In the genomic region with DNA sequence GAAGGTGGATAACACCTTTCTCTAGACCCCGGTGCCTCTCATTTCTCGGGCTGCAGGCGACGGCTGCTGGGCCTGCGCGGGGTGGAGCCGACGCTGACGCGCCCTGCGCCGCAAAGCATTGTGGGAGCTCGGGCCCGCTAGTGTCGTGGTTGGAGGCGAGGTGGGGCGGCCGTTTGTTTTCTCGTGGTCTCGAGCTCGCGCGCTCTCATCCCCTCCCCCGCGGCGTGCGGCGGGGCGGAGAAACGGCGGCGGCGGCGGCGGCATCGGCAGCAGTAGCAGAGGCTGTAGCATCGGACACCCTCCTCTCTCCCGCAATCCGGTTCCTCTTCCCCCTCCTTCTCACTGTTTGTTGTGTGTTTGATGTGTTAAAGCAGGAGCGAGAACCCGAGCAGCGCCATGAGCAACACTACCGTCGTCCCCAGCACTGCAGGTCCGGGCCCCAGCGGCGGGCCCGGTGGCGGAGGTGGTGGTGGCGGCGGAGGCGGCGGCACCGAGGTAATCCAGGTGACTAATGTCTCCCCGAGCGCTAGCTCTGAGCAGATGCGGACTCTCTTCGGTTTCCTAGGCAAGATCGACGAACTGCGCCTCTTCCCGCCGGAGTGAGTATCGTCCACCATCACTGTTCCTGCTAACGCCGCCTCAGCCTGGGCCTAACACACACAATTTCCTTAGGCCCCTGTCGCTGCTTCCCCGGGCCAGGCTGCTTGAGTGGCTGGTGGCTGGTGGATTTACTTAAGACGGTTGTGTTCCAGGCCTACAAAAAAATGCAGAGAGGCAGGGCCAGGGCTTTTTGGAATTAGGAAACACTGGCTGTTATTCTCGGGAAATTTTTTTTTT, we compare ENCODE assay signal across 8 cellular contexts. TPM values are rescaled to one million over a fixed set of nuclear protein-coding genes. Genes with fewer than 3 reads are reported as not detected.
DNase-seq lines count a peak whose midpoint lies in the region; ATAC-seq, FAIRE-seq and TF ChIP-seq lines count a peak whose summit lies in the region.

A gene with protein sequence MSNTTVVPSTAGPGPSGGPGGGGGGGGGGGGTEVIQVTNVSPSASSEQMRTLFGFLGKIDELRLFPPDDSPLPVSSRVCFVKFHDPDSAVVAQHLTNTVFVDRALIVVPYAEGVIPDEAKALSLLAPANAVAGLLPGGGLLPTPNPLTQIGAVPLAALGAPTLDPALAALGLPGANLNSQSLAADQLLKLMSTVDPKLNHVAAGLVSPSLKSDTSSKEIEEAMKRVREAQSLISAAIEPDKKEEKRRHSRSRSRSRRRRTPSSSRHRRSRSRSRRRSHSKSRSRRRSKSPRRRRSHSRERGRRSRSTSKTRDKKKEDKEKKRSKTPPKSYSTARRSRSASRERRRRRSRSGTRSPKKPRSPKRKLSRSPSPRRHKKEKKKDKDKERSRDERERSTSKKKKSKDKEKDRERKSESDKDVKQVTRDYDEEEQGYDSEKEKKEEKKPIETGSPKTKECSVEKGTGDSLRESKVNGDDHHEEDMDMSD (plus strand): TSS at position 140 of the 837 bp plus-strand sequence. CDS start 257 bp downstream, at position 397.

- peak; percentile 63 for TF ChIP-seq POLR2A in breast epithelium (IDR thresholded peaks at IDR 0.05)

- peak within 1 kb of the TSS; percentile 96 for H3K9ac ChIP-seq in iPS-20b (ENCODE audit: low read depth, low read length)

- ATAC-seq in GM18867 (IDR thresholded peaks at IDR 0.05; ENCODE audit: unreplicated experiment) (peak; percentile 95), HG03103 (IDR thresholded peaks at IDR 0.05; ENCODE audit: low read depth, unreplicated experiment) (peak; percentile 89)

- no peak for FAIRE-seq in small intestine (lab: Jason Lieb, UNC)

- H3K36me3 ChIP-seq in ACC112 (ENCODE audit: insufficient read depth, low read length), result peaks cover 29% of the 10 kb centered on the region
- no peaks in the 10 kb centered on the region for H3K36me3 ChIP-seq in breast epithelium
- peaks cover 44% of the 10 kb centered on the region for H3K36me3 ChIP-seq in iPS-20b (ENCODE audit: insufficient read depth, low read depth, low read length)
- H3K36me3 ChIP-seq in small intestine (ENCODE audit: control insufficient read depth in 2 of 2, insufficient read depth in 2 of 2, low read length in 2 of 2), result peaks cover 3 to 5% of the 10 kb centered on the region in 2 donors

- H3K4me1 ChIP-seq in ACC112 (ENCODE audit: control insufficient read depth, insufficient read depth, low read length, unreplicated experiment) (peaks cover 31% of the 10 kb centered on the region), breast epithelium (no peaks in the 10 kb centered on the region), iPS-20b (ENCODE audit: insufficient read depth, low read length) (peaks cover 7% of the 10 kb centered on the region; the same call in 1 of the 2 replicates), small intestine (ENCODE audit: control insufficient read depth in 2 of 2, insufficient read depth in 1 of 2, low read depth in 1 of 2, low read length in 1 of 2) (no peaks in the 10 kb centered on the region)

- peaks cover 91% of the 10 kb centered on the region for H3K79me2 ChIP-seq in ACC112 (ENCODE audit: control insufficient read depth, insufficient read depth, low read length, unreplicated experiment)

- H3K4me3 ChIP-seq in ACC112 (ENCODE audit: low read depth, low read length) (peak within 1 kb of the TSS; percentile 89), breast epithelium (peak within 1 kb of the TSS; percentile 58 to 79 (median 70)), iPS-20b (ENCODE audit: low read length) (peak within 1 kb of the TSS; percentile 95), small intestine (ENCODE audit: low read depth in 1 of 2, low read length in 2 of 2) (peak within 1 kb of the TSS; percentile 60 to 74)

- H2AFZ ChIP-seq in ACC112 (ENCODE audit: low read length, unreplicated experiment), result peak within 1 kb of the TSS; percentile 77

- intact Hi-C loops in breast epithelium (cut with DNase I; ENCODE audit: low total_unique reads), result loop anchor here (2.0 kb wide), 1 partner anchor 41 kb away; no protein-coding TSS in a partner anchor

- peak within 1 kb of the TSS; percentile 94 for H3K27ac ChIP-seq in ACC112 (ENCODE audit: low read depth, low read length)
- peak within 1 kb of the TSS; percentile 98 for H3K27ac ChIP-seq in VCaP
- peak within 1 kb of the TSS; percentile 98 to 99 for H3K27ac ChIP-seq in breast epithelium
- H3K27ac ChIP-seq in iPS-20b (ENCODE audit: low read length), result peak within 1 kb of the TSS; percentile 75
- H3K27ac ChIP-seq in small intestine (ENCODE audit: low read depth in 1 of 2, low read length in 1 of 2), result peak within 1 kb of the TSS; percentile 99

- no peaks in the 10 kb centered on the region for H3K9me3 ChIP-seq in breast epithelium
- no peaks in the 10 kb centered on the region for H3K9me3 ChIP-seq in iPS-20b (ENCODE audit: insufficient read depth, low read depth, low read length)
- no peaks in the 10 kb centered on the region for H3K9me3 ChIP-seq in small intestine (ENCODE audit: control insufficient read depth, low read depth)

- 0 to 1% (median 0%) methylated on average over 59 to 70 of the region's 70 CpGs for WGBS in small intestine, 3 donors

- no peaks in the 10 kb centered on the region for H3K27me3 ChIP-seq in ACC112 (ENCODE audit: insufficient read depth, low read length)
- no peaks in the 10 kb centered on the region for H3K27me3 ChIP-seq in breast epithelium
- H3K27me3 ChIP-seq in iPS-20b (ENCODE audit: insufficient read depth, low read length), result no peaks in the 10 kb centered on the region
- H3K27me3 ChIP-seq in small intestine (ENCODE audit: control insufficient read depth in 2 of 2, insufficient read depth in 2 of 2, low read length in 2 of 2), result no peaks in the 10 kb centered on the region

- TF ChIP-seq CTCF in VCaP (conservative IDR thresholded peaks at IDR 0.05) (no peak), breast epithelium (IDR thresholded peaks at IDR 0.05) (peak in 1 of 3 donors; percentile 38)

- DNase-seq in NCI-H2171 treated with DMSO at 0.1 percent for 48 hours (lab: John Stamatoyannopoulos, UW) (peak; percentile 94), breast epithelium (ENCODE audit: low spot score in 2 of 2) (peak; percentile 91 to 95), small intestine (peak; percentile 93)

RNA-seq across cellular contexts. Expression of the gene that starts here (rescaled TPM):
- 100 to 1,000 TPM; 200 to 295 (median 225) TPM for total RNA-seq in breast epithelium
- 100 to 1,000 TPM in 2 of 3 donors, 10 to 100 TPM in 1; 67.3 to 227 (median 118) TPM for polyA plus RNA-seq in small intestine

Comparison
In these comparisons a context has a peak if more than half of its experiments do, and no peak if none do; other contexts are left out.
1. Peak in every context shown above with its lines: DNase-seq, ATAC-seq, H3K4me3 ChIP-seq and H3K27ac ChIP-seq.